In genomic region chr11:119832132-119832531, GRCh38 we compare ENCODE assay signal across 16 cellular contexts.
DNase-seq lines count a peak whose midpoint lies in the region; ATAC-seq and TF ChIP-seq lines count a peak whose summit lies in the region.
"Had no signal": no experiment of that assay in that cellular context is flagged by ENCODE, and none has a peak within 500 bp of the region (broad histone marks: within the 10 kb centered on the region; RNA-seq: fewer than 3 reads in every experiment).

No MANE protein-coding gene starts in this region.

- TF ChIP-seq POLR2A in tibial nerve (IDR thresholded peaks at IDR 0.05), result no peak

- no peaks in the 10 kb centered on the region for H3K36me3 ChIP-seq in mucosa of rectum (ENCODE audit: control insufficient read depth in 2 of 2, insufficient read depth in 2 of 2, low read length in 2 of 2)
- H3K36me3 ChIP-seq in tibial nerve, result no peaks in the 10 kb centered on the region
- H3K36me3 ChIP-seq: uterus had no signal

- WGBS in tibial nerve, 2 donors, result 59 to 63% methylated on average over 6 of the region's 6 CpGs

- H3K4me1 ChIP-seq in mucosa of rectum (ENCODE audit: control insufficient read depth in 2 of 2, insufficient read depth in 2 of 2, low read length in 2 of 2) (peaks cover 7 to 12% of the 10 kb centered on the region in 2 donors), tibial nerve (peaks cover 0 to 17% (median 2%) of the 10 kb centered on the region in 4 donors)
- H3K4me1 ChIP-seq: uterus had no signal

- H3K9ac ChIP-seq in mucosa of rectum (ENCODE audit: low read depth in 1 of 2, low read length in 2 of 2), result no peak overlapping the region
- H3K9ac ChIP-seq: KMS-11 had no signal

- DNase-seq in NCI-H1417 (lab: John Stamatoyannopoulos, UW) (peak in 2 of 3 experiments; percentile 49 to 59), NCI-H1417 treated with DMSO at 0.1 percent for 48 hours (lab: John Stamatoyannopoulos, UW) (no peak), tibial nerve (ENCODE audit: low spot score in 2 of 2) (no peak), AG08396 (ENCODE audit: low spot score) (no peak), iPS-NIHi7 (ENCODE audit: extremely low spot score) (no peak)
- DNase-seq: activated T-cell treated with anti-CD3 and anti-CD28 coated beads, Interleukin-2, amount 50 U/mL, for 72 hours; effector CD4-positive, alpha-beta T cell; GDM1; kidney glomerular epithelial cell; NCI-H524 treated with DMSO at 0.1 percent for 48 hours; SW 1271; uterus had no signal

- no peaks in the 10 kb centered on the region for H3K9me3 ChIP-seq in mucosa of rectum (ENCODE audit: control insufficient read depth in 2 of 2, low read length in 2 of 2)
- peaks cover 0 to 4% (median 0%) of the 10 kb centered on the region in 4 donors for H3K9me3 ChIP-seq in tibial nerve
- H3K9me3 ChIP-seq: uterus had no signal

- H3K4me3 ChIP-seq in mucosa of rectum (ENCODE audit: low read length in 2 of 2) (peak overlapping the region in 1 of 2 donors; percentile 37), tibial nerve (no peak overlapping the region)
- H3K4me3 ChIP-seq: uterus had no signal

- TF ChIP-seq CTCF in tibial nerve (IDR thresholded peaks at IDR 0.05), result no peak

- TF ChIP-seq EP300 in tibial nerve (IDR thresholded peaks at IDR 0.05), result no peak

- ATAC-seq in SK-N-SH treated with all-trans-retinoic acid at 6 μM for 48 hours (peak; percentile 30; the same call in 2 of the 3 replicates), GM21576 (IDR thresholded peaks at IDR 0.05; ENCODE audit: unreplicated experiment) (no peak)
- ATAC-seq: activated T-cell treated with anti-CD3 and anti-CD28 coated beads, Interleukin-2, amount 50 U/mL, for 72 hours had no signal

- H3K27ac ChIP-seq in mucosa of rectum (ENCODE audit: low read depth in 2 of 2, low read length in 2 of 2) (peak overlapping the region; percentile 23 to 31), tibial nerve (peak overlapping the region in 3 of 4 donors; percentile 48 to 73 (median 68))
- H3K27ac ChIP-seq: KMS-11, uterus had no signal

- H3K27me3 ChIP-seq in mucosa of rectum (ENCODE audit: control insufficient read depth in 2 of 2, insufficient read depth in 2 of 2, low read length in 2 of 2) (no peaks in the 10 kb centered on the region), tibial nerve (no peaks in the 10 kb centered on the region)
- H3K27me3 ChIP-seq: uterus had no signal

TF ChIP-seq in SK-N-SH treated with all-trans-retinoic acid at 6 μM for 48 hours, 23 proteins besides CTCF, POLR2A, EP300 and RAD21:
- TF ChIP-seq ESRRG (CRISPR knock-in tag; IDR thresholded peaks at IDR 0.05) (no peak), CREB5 (CRISPR knock-in tag; IDR thresholded peaks at IDR 0.05; ENCODE audit: low read depth) (no peak), BACH2 (CRISPR knock-in tag; IDR thresholded peaks at IDR 0.05; ENCODE audit: borderline replicate concordance) (no peak), ZFP3 (CRISPR knock-in tag; IDR thresholded peaks at IDR 0.05) (no peak), ZNF8 (CRISPR knock-in tag; IDR thresholded peaks at IDR 0.05) (no peak), ZNF565 (CRISPR knock-in tag; conservative IDR thresholded peaks at IDR 0.05; ENCODE audit: low read depth) (no peak)

Comparison
In these comparisons a context has a peak if more than half of its experiments do, and no peak if none do; other contexts are left out.
1. DNase-seq: peak in NCI-H1417 (2 of 3); none in NCI-H1417 treated with DMSO at 0.1 percent for 48 hours (single experiment), tibial nerve (0 of 2), AG08396 (single experiment) and iPS-NIHi7 (single experiment).